Comparison of ENCODE assay signal across 19 cellular contexts in the genomic region with DNA sequence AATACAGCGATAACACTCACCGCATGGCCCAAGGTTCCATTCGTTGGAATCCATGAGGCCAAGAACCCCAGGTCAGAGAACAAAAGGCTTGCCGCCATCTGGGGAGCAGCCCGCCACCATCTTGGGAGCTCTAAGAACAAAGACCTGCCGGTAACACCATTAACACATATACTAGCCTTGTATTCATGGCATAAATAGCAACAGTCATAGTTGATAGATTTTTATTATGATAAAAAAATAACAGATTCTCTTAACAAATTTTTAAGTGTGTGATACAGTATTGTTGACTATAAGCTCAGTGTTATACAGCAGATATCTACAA.
"Had no signal": no experiment of that assay in that cellular context is flagged by ENCODE, and none has a peak within 500 bp of the region (broad histone marks: within the 10 kb centered on the region; RNA-seq: fewer than 3 reads in every experiment).

No MANE protein-coding gene starts in this region.

- DNase-seq: activated CD4-positive, alpha-beta T cell treated with anti-CD3 and anti-CD28 coated beads for 4 hours; activated CD4-positive, alpha-beta T cell treated with anti-CD3 and anti-CD28 coated beads, Interleukin-2, amount 50 U/mL, for 48 hours; activated CD4-positive, CD25-positive, alpha-beta regulatory T cell; activated CD8-positive, alpha-beta memory T cell treated with anti-CD3 and anti-CD28 coated beads, Interleukin-2, amount 50 U/mL, for 48 hours; activated effector memory CD4-positive, alpha-beta T cell treated with Interleukin-2 at 50 U/mL for 16 hours; activated naive CD4-positive, alpha-beta T cell treated with anti-CD3 and anti-CD28 coated beads for 36 hours; activated T-cell treated with anti-CD3 and anti-CD28 coated beads, Interleukin-2, amount 50 U/mL, for 48 hours; amygdala; cortex of kidney; heart left ventricle; left cardiac atrium; midbrain; natural killer cell; retina; sigmoid colon; stimulated activated CD4-positive, alpha-beta T cell treated with anti-CD3 and anti-CD28 coated beads, Interleukin-15, amount 100 ng/mL, for 24 hours; stimulated activated CD4-positive, alpha-beta T cell treated with anti-CD3 and anti-CD28 coated beads, Interleukin-4, amount 100 ng/mL, for 1 hour; stimulated activated naive CD4-positive, alpha-beta T cell treated with Interleukin-2 at 50 U/mL for 16 hours had no signal

- ATAC-seq: gastroesophageal sphincter, heart left ventricle, left cardiac atrium, natural killer cell had no signal
